8 cellular contexts compared by ENCODE assay signal in the genomic region with DNA sequence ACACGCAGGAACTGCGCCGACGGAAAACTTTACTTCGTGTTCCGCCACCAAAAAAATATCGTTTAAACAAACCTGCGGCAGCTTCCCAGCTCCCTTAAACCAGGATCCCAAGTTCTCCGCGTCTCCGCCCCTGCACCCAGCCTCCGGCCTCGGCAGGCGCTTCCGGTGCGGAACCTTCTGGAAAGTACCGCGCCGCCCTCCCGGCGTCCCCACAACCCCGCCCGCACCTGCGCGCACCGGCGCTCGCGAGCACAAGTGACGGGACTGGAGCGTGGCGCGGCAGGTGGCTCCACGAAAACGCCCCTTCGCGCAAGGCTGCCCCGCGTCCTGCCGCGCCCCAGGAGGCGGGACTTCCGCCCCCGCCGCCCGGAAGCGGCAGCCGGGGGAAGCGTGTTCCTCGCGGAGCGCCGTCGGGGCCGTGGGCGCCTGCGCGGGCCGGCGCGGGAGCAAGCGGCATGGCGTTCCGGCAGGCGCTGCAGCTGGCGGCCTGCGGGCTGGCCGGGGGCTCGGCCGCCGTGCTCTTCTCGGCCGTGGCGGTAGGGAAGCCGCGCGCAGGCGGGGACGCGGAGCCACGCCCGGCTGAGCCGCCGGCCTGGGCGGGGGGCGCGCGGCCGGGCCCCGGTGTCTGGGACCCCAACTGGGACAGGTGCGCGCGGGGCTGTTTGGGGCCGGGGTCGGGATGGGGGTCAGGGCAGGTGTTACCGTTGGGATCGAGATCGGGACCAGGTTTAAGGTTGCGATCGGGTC. TPM values are rescaled to one million over a fixed set of nuclear protein-coding genes. Genes with fewer than 3 reads are reported as not detected.
DNase-seq lines count a peak whose midpoint lies in the region; ATAC-seq and TF ChIP-seq lines count a peak whose summit lies in the region.

A gene (plus strand): TSS at position 421 of the 747 bp plus-strand sequence. CDS start 35 bp downstream, at position 456.

- H3K4me3 Mint-ChIP-seq in stimulated activated naive CD8-positive, alpha-beta T cell treated with anti-CD3 and anti-CD28 coated beads, Interleukin-15, amount 100 ng/mL, for 72 hours = peak within 1 kb of the TSS; percentile 94

- H3K4me1 ChIP-seq in ES-I3 (ENCODE audit: insufficient read depth, low read length) = no peaks in the 10 kb centered on the region

- peak; percentile 79 for TF ChIP-seq EP300 in neural cell (conservative IDR thresholded peaks at IDR 0.05; ENCODE audit: poor library complexity, severe bottlenecking)

- no peak for TF ChIP-seq CTCF in neural cell (IDR thresholded peaks at IDR 0.05; ENCODE audit: poor library complexity, severe bottlenecking)

- H3K4me1 Mint-ChIP-seq in stimulated activated naive CD8-positive, alpha-beta T cell treated with anti-CD3 and anti-CD28 coated beads, Interleukin-15, amount 100 ng/mL, for 72 hours = peaks cover 24% of the 10 kb centered on the region

- H3K9me3 ChIP-seq in ES-I3 (ENCODE audit: control insufficient read depth, insufficient read depth, low read length) (no peaks in the 10 kb centered on the region), neural cell (ENCODE audit: low read length) (no peaks in the 10 kb centered on the region)

- peak within 1 kb of the TSS; percentile 45 for H2AFZ ChIP-seq in neural cell (ENCODE audit: low read depth, low read length)

- no peaks in the 10 kb centered on the region for H3F3A ChIP-seq in neural cell (ENCODE audit: insufficient read depth, low read length, poor library complexity, severe bottlenecking)

- TF ChIP-seq RAD21 in neural cell (conservative IDR thresholded peaks at IDR 0.05) = no peak

- H3K9ac ChIP-seq in ES-I3 (ENCODE audit: low read depth, low read length) = peak within 1 kb of the TSS; percentile 69
- H3K9ac ChIP-seq in neural cell (ENCODE audit: low read length) = peak within 1 kb of the TSS; percentile 69

- peak within 1 kb of the TSS; percentile 24 for H3K27ac ChIP-seq in neural cell (ENCODE audit: low read length)

- peaks cover 0 to 6% of the 10 kb centered on the region in 2 donors for H3K9me3 Mint-ChIP-seq in stimulated activated naive CD8-positive, alpha-beta T cell treated with anti-CD3 and anti-CD28 coated beads, Interleukin-15, amount 100 ng/mL, for 72 hours

- peak within 1 kb of the TSS; percentile 76 for H3K4me2 ChIP-seq in neural cell (ENCODE audit: low read length)

- DNase-seq in H7 (peak; percentile 96), LoVo (ENCODE audit: low spot score) (peak; percentile 97), SHP77 (lab: John Stamatoyannopoulos, UW) (peak; percentile 90 to 93), fibroblast of the conjunctiva (ENCODE audit: low read depth) (peak; percentile 37)
- DNase-seq in activated T-helper 9 cell treated with anti-CD3 and anti-CD28 coated beads, Interleukin-2, amount 50 U/mL, for 16 hours (ENCODE audit: low read depth) = peak; percentile 90
- peak; percentile 91 to 93 for DNase-seq in stimulated activated naive CD8-positive, alpha-beta T cell treated with anti-CD3 and anti-CD28 coated beads, Interleukin-15, amount 100 ng/mL, for 72 hours

- peak within 1 kb of the TSS; percentile 91 to 93 for H3K27ac Mint-ChIP-seq in stimulated activated naive CD8-positive, alpha-beta T cell treated with anti-CD3 and anti-CD28 coated beads, Interleukin-15, amount 100 ng/mL, for 72 hours

- H3K79me2 ChIP-seq in neural cell (replicated peaks; ENCODE audit: insufficient read depth, low read length) = peaks cover 19% of the 10 kb centered on the region

- no peaks in the 10 kb centered on the region for H3K27me3 Mint-ChIP-seq in stimulated activated naive CD8-positive, alpha-beta T cell treated with anti-CD3 and anti-CD28 coated beads, Interleukin-15, amount 100 ng/mL, for 72 hours

- H3K27me3 ChIP-seq in H7 (ENCODE audit: control insufficient read depth, insufficient read depth, low read length) (no peaks in the 10 kb centered on the region), neural cell (ENCODE audit: insufficient read depth, low read depth, low read length) (no peaks in the 10 kb centered on the region)

- H3K9me2 ChIP-seq in neural cell (ENCODE audit: insufficient read depth, low read length) = no peaks in the 10 kb centered on the region

- peak; percentile 94 for ATAC-seq in stimulated activated naive CD8-positive, alpha-beta T cell treated with anti-CD3 and anti-CD28 coated beads, Interleukin-15, amount 100 ng/mL, for 72 hours

- H3K4me3 ChIP-seq in H7 (ENCODE audit: insufficient read depth, low read depth, low read length) = peak within 1 kb of the TSS; percentile 86
- peak within 1 kb of the TSS; percentile 95 for H3K4me3 ChIP-seq in neural cell (ENCODE audit: low read length)

- H4K20me1 ChIP-seq in neural cell (ENCODE audit: insufficient read depth) = no peaks in the 10 kb centered on the region

- H3K36me3 ChIP-seq in ES-I3 (ENCODE audit: insufficient read depth, low read length) (no peaks in the 10 kb centered on the region; the same call in 1 of the 2 replicates), H7 (replicated peaks; ENCODE audit: control insufficient read depth, insufficient read depth, low read length) (no peaks in the 10 kb centered on the region), neural cell (ENCODE audit: insufficient read depth, low read length) (no peaks in the 10 kb centered on the region)

TF ChIP-seq in neural cell, 6 proteins besides CTCF, POLR2A, EP300 and RAD21:
- TF ChIP-seq TAF1 (IDR thresholded peaks at IDR 0.05; ENCODE audit: low read depth) (no peak), SMC3 (conservative IDR thresholded peaks at IDR 0.05; ENCODE audit: poor library complexity) (peak; percentile 12), POLR2AphosphoS5 (IDR thresholded peaks at IDR 0.05) (no peak), MXI1 (conservative IDR thresholded peaks at IDR 0.05; ENCODE audit: poor library complexity, severe bottlenecking) (peak; percentile 98), EZH2 (IDR thresholded peaks at IDR 0.05; ENCODE audit: borderline replicate concordance, insufficient read depth, low read length, poor library complexity, severe bottlenecking) (no peak)
- TF ChIP-seq, protein P1, sequence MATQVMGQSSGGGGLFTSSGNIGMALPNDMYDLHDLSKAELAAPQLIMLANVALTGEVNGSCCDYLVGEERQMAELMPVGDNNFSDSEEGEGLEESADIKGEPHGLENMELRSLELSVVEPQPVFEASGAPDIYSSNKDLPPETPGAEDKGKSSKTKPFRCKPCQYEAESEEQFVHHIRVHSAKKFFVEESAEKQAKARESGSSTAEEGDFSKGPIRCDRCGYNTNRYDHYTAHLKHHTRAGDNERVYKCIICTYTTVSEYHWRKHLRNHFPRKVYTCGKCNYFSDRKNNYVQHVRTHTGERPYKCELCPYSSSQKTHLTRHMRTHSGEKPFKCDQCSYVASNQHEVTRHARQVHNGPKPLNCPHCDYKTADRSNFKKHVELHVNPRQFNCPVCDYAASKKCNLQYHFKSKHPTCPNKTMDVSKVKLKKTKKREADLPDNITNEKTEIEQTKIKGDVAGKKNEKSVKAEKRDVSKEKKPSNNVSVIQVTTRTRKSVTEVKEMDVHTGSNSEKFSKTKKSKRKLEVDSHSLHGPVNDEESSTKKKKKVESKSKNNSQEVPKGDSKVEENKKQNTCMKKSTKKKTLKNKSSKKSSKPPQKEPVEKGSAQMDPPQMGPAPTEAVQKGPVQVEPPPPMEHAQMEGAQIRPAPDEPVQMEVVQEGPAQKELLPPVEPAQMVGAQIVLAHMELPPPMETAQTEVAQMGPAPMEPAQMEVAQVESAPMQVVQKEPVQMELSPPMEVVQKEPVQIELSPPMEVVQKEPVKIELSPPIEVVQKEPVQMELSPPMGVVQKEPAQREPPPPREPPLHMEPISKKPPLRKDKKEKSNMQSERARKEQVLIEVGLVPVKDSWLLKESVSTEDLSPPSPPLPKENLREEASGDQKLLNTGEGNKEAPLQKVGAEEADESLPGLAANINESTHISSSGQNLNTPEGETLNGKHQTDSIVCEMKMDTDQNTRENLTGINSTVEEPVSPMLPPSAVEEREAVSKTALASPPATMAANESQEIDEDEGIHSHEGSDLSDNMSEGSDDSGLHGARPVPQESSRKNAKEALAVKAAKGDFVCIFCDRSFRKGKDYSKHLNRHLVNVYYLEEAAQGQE (IDR thresholded peaks at IDR 0.05; ENCODE audit: borderline replicate concordance) = no peak
TF ChIP-seq in neural cell: peak in this region for 2.

RNA-seq across cellular contexts. Expression of the gene that starts here (rescaled TPM):
- 125 and 161 TPM in 2 replicates for total RNA-seq in H7 (2014; rRNA removed; shearing (Covaris generic))
- 32.5 and 46.8 TPM in 2 replicates for polyA plus RNA-seq in neural cell
- 42.4 and 47.7 TPM in 2 replicates for polyA minus RNA-seq in neural cell

Comparison
In these comparisons a context has a peak if more than half of its experiments do, and no peak if none do; other contexts are left out.
1. Peak in every context shown above with its lines: DNase-seq, ATAC-seq, H3K4me3 ChIP-seq and H3K27ac ChIP-seq.
2. DNase-seq: peak in every context shown above with its lines; median percentile 97 in LoVo; 96 in H7; 92 in stimulated activated naive CD8-positive, alpha-beta T cell treated with anti-CD3 and anti-CD28 coated beads, Interleukin-15, amount 100 ng/mL, for 72 hours; 92 in SHP77; 90 in activated T-helper 9 cell treated with anti-CD3 and anti-CD28 coated beads, Interleukin-2, amount 50 U/mL, for 16 hours; 37 in fibroblast of the conjunctiva.